In genomic region chr9:87147803-87148202, GRCh38 we compare ENCODE assay signal across 1 cellular context.
TF ChIP-seq lines count a peak whose summit lies in the region.

No MANE protein-coding gene starts in this region.

TF ChIP-seq in WTC11, 78 proteins besides CTCF, POLR2A, EP300 and RAD21 (continued from another document):
- TF ChIP-seq HMGA2 (CRISPR knock-in tag; IDR thresholded peaks at IDR 0.05) = no peak
- TF ChIP-seq, protein P1, sequence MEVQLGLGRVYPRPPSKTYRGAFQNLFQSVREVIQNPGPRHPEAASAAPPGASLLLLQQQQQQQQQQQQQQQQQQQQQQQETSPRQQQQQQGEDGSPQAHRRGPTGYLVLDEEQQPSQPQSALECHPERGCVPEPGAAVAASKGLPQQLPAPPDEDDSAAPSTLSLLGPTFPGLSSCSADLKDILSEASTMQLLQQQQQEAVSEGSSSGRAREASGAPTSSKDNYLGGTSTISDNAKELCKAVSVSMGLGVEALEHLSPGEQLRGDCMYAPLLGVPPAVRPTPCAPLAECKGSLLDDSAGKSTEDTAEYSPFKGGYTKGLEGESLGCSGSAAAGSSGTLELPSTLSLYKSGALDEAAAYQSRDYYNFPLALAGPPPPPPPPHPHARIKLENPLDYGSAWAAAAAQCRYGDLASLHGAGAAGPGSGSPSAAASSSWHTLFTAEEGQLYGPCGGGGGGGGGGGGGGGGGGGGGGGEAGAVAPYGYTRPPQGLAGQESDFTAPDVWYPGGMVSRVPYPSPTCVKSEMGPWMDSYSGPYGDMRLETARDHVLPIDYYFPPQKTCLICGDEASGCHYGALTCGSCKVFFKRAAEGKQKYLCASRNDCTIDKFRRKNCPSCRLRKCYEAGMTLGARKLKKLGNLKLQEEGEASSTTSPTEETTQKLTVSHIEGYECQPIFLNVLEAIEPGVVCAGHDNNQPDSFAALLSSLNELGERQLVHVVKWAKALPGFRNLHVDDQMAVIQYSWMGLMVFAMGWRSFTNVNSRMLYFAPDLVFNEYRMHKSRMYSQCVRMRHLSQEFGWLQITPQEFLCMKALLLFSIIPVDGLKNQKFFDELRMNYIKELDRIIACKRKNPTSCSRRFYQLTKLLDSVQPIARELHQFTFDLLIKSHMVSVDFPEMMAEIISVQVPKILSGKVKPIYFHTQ (CRISPR knock-in tag; IDR thresholded peaks at IDR 0.05) = no peak
- no peak for TF ChIP-seq KAT7 (CRISPR knock-in tag; IDR thresholded peaks at IDR 0.05; ENCODE audit: borderline replicate concordance)
- TF ChIP-seq SP1 (CRISPR knock-in tag; conservative IDR thresholded peaks at IDR 0.05) = no peak
- TF ChIP-seq, protein P2, sequence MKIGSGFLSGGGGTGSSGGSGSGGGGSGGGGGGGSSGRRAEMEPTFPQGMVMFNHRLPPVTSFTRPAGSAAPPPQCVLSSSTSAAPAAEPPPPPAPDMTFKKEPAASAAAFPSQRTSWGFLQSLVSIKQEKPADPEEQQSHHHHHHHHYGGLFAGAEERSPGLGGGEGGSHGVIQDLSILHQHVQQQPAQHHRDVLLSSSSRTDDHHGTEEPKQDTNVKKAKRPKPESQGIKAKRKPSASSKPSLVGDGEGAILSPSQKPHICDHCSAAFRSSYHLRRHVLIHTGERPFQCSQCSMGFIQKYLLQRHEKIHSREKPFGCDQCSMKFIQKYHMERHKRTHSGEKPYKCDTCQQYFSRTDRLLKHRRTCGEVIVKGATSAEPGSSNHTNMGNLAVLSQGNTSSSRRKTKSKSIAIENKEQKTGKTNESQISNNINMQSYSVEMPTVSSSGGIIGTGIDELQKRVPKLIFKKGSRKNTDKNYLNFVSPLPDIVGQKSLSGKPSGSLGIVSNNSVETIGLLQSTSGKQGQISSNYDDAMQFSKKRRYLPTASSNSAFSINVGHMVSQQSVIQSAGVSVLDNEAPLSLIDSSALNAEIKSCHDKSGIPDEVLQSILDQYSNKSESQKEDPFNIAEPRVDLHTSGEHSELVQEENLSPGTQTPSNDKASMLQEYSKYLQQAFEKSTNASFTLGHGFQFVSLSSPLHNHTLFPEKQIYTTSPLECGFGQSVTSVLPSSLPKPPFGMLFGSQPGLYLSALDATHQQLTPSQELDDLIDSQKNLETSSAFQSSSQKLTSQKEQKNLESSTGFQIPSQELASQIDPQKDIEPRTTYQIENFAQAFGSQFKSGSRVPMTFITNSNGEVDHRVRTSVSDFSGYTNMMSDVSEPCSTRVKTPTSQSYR (CRISPR knock-in tag; IDR thresholded peaks at IDR 0.05) = no peak
- no peak for TF ChIP-seq RORB (CRISPR knock-in tag; IDR thresholded peaks at IDR 0.05)
- TF ChIP-seq, protein P3, sequence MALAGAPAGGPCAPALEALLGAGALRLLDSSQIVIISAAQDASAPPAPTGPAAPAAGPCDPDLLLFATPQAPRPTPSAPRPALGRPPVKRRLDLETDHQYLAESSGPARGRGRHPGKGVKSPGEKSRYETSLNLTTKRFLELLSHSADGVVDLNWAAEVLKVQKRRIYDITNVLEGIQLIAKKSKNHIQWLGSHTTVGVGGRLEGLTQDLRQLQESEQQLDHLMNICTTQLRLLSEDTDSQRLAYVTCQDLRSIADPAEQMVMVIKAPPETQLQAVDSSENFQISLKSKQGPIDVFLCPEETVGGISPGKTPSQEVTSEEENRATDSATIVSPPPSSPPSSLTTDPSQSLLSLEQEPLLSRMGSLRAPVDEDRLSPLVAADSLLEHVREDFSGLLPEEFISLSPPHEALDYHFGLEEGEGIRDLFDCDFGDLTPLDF (CRISPR knock-in tag; IDR thresholded peaks at IDR 0.05) = no peak
- no peak for TF ChIP-seq USF1 (CRISPR knock-in tag; IDR thresholded peaks at IDR 0.05)
- TF ChIP-seq ATF1 (CRISPR knock-in tag; IDR thresholded peaks at IDR 0.05) = no peak
- no peak for TF ChIP-seq ESRRA (CRISPR knock-in tag; IDR thresholded peaks at IDR 0.05; ENCODE audit: borderline replicate concordance)
- TF ChIP-seq, protein P4, sequence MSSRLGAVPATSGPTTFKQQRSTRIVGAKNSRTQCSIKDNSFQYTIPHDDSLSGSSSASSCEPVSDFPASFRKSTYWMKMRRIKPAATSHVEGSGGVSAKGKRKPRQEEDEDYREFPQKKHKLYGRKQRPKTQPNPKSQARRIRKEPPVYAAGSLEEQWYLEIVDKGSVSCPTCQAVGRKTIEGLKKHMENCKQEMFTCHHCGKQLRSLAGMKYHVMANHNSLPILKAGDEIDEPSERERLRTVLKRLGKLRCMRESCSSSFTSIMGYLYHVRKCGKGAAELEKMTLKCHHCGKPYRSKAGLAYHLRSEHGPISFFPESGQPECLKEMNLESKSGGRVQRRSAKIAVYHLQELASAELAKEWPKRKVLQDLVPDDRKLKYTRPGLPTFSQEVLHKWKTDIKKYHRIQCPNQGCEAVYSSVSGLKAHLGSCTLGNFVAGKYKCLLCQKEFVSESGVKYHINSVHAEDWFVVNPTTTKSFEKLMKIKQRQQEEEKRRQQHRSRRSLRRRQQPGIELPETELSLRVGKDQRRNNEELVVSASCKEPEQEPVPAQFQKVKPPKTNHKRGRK (CRISPR knock-in tag; IDR thresholded peaks at IDR 0.05; ENCODE audit: borderline replicate concordance) = no peak
